ENCODE assay signal across 22 cellular contexts in genomic region chr16:57761957-57762356, GRCh38. TPM values are rescaled to one million over a fixed set of nuclear protein-coding genes. Genes with fewer than 3 reads are reported as not detected.
DNase-seq lines count a peak whose midpoint lies in the region; ATAC-seq, FAIRE-seq and TF ChIP-seq lines count a peak whose summit lies in the region.
"Had no signal": no experiment of that assay in that cellular context is flagged by ENCODE, and none has a peak within 500 bp of the region (broad histone marks: within the 10 kb centered on the region; RNA-seq: fewer than 3 reads in every experiment).

No MANE protein-coding gene starts in this region.

- no peak overlapping the region for H3K4me2 ChIP-seq in astrocyte (ENCODE audit: low read length)
- no peak overlapping the region for H3K4me2 ChIP-seq in mesenchymal stem cell (ENCODE audit: low read length, poor library complexity, severe bottlenecking)
- H3K4me2 ChIP-seq in H9 (ENCODE audit: insufficient read depth, insufficient read length, low read length) = no peak overlapping the region
- H3K4me2 ChIP-seq: PC-9 had no signal

- H3K18ac ChIP-seq in mesenchymal stem cell (ENCODE audit: low read depth in 1 of 2, low read length in 2 of 2) = no peak overlapping the region
- H3K18ac ChIP-seq in H9 (ENCODE audit: insufficient read length, low read depth, low read length) = no peak overlapping the region

- no peak overlapping the region for H3T11ph ChIP-seq in H9 (ENCODE audit: low read length)

- peaks cover 5% of the 10 kb centered on the region for H3K4me1 Mint-ChIP-seq in activated CD8-positive, alpha-beta T cell treated with anti-CD3 and anti-CD28 coated beads, Interleukin-2, amount 10 ng/mL, durations not matched to agents 7 days and 5 days (ENCODE audit: low read depth)
- H3K4me1 Mint-ChIP-seq in activated CD8-positive, alpha-beta T cell treated with anti-CD3 and anti-CD28 coated beads for 36 hours (ENCODE audit: low read depth) = peaks cover 4% of the 10 kb centered on the region
- H3K4me1 Mint-ChIP-seq in astrocyte (ENCODE audit: low read depth, unreplicated experiment) (peaks cover 25% of the 10 kb centered on the region), H9 (peaks cover 6 to 30% of the 10 kb centered on the region in 2 experiments), CD14-positive monocyte (peaks cover 3% of the 10 kb centered on the region)
- peaks cover 6% of the 10 kb centered on the region for H3K4me1 Mint-ChIP-seq in stimulated activated memory B cell treated with anti-CD40 and anti-IgM and Interleukin-4, amounts not matched to agents 10 μg/mL and 1 μg/mL and 100 μg/mL, for 72 hours

- H3K9me3 ChIP-seq in astrocyte (ENCODE audit: insufficient read depth, low read depth, low read length) (no peaks in the 10 kb centered on the region), mesenchymal stem cell (ENCODE audit: control insufficient read depth, low read length) (no peaks in the 10 kb centered on the region), H9 (ENCODE audit: control insufficient read depth, low read depth, low read length) (no peaks in the 10 kb centered on the region)
- H3K9me3 ChIP-seq: HAP-1 had no signal

- H2BK120ac ChIP-seq in mesenchymal stem cell (ENCODE audit: low read depth, low read length) (no peak overlapping the region), H9 (ENCODE audit: low read depth, low read length, poor library complexity, severe bottlenecking) (no peak overlapping the region)

- H2AFZ ChIP-seq in astrocyte (ENCODE audit: low read depth, low read length) (no peak overlapping the region), mesenchymal stem cell (ENCODE audit: low read depth, low read length) (no peak overlapping the region), H9 (ENCODE audit: low read length) (no peak overlapping the region)
- H2AFZ ChIP-seq: PC-9 had no signal

- no peak for FAIRE-seq in astrocyte (lab: Jason Lieb, UNC)
- FAIRE-seq: G401.6, GM12892 had no signal

- ATAC-seq in activated CD8-positive, alpha-beta T cell treated with anti-CD3 and anti-CD28 coated beads, Interleukin-2, amount 10 ng/mL, durations not matched to agents 7 days and 5 days = no peak
- no peak for ATAC-seq in activated CD8-positive, alpha-beta T cell treated with anti-CD3 and anti-CD28 coated beads for 36 hours
- no peak for ATAC-seq in stimulated activated memory B cell treated with anti-CD40 and anti-IgM and Interleukin-4, amounts not matched to agents 10 μg/mL and 1 μg/mL and 100 μg/mL, for 72 hours
- ATAC-seq: SK-N-SH treated with all-trans-retinoic acid at 6 μM for 48 hours had no signal

- H3K79me1 ChIP-seq in mesenchymal stem cell (replicated peaks; ENCODE audit: low read length, poor library complexity, severe bottlenecking) (peaks cover 23% of the 10 kb centered on the region), H9 (ENCODE audit: insufficient read depth, low read depth, low read length, poor library complexity, severe bottlenecking) (no peaks in the 10 kb centered on the region)

- POLR2A ChIA-PET in activated CD8-positive, alpha-beta T cell treated with anti-CD3 and anti-CD28 coated beads, Interleukin-2, amount 10 ng/mL, durations not matched to agents 7 days and 5 days (lab: Charles Lee) = interaction anchor here (0.6 kb wide), 1 partner anchor 136 kb away, joined by 3 read pairs; no protein-coding TSS in a partner anchor
- POLR2A ChIA-PET in activated CD8-positive, alpha-beta T cell treated with anti-CD3 and anti-CD28 coated beads for 36 hours (lab: Charles Lee) = no interaction called here

- peaks cover 4% of the 10 kb centered on the region for H3K79me2 ChIP-seq in astrocyte (ENCODE audit: insufficient read depth, low read length)
- no peaks in the 10 kb centered on the region for H3K79me2 ChIP-seq in H9 (ENCODE audit: insufficient read depth, low read length)

- intact Hi-C loops in activated CD8-positive, alpha-beta T cell treated with anti-CD3 and anti-CD28 coated beads for 36 hours (cut with micrococcal nuclease) = no loop called here
- intact Hi-C loops in CD14-positive monocyte (cut with micrococcal nuclease) = no loop called here

- no peak overlapping the region for H3K4ac ChIP-seq in mesenchymal stem cell (ENCODE audit: low read depth in 1 of 2, low read length in 2 of 2)
- no peak overlapping the region for H3K4ac ChIP-seq in H9 (ENCODE audit: low read depth, low read length)

- TF ChIP-seq CTCF in activated CD8-positive, alpha-beta T cell treated with anti-CD3 and anti-CD28 coated beads for 36 hours (IDR thresholded peaks at IDR 0.05) = no peak
- TF ChIP-seq CTCF in astrocyte (IDR thresholded peaks at IDR 0.05; ENCODE audit: insufficient read depth, low read depth, low read length) (no peak), H9 (conservative IDR thresholded peaks at IDR 0.05) (no peak), CD14-positive monocyte (IDR thresholded peaks at IDR 0.05) (no peak)

- H3K9ac ChIP-seq in astrocyte (ENCODE audit: low read length) = no peak overlapping the region
- no peak overlapping the region for H3K9ac ChIP-seq in mesenchymal stem cell (ENCODE audit: low read length)
- H3K9ac ChIP-seq in H9 (ENCODE audit: extremely low read depth, insufficient read length, low read length) = no peak overlapping the region

- H3K23ac ChIP-seq in mesenchymal stem cell (ENCODE audit: low read length in 2 of 2) (no peak overlapping the region), H9 (ENCODE audit: insufficient read length, low read depth, low read length) (no peak overlapping the region)

- no peak overlapping the region for H3K14ac ChIP-seq in mesenchymal stem cell (ENCODE audit: low read length in 2 of 2)
- H3K14ac ChIP-seq in H9 (ENCODE audit: insufficient read depth, low read length) = no peak overlapping the region

- no peaks in the 10 kb centered on the region for H3K9me3 Mint-ChIP-seq in activated CD8-positive, alpha-beta T cell treated with anti-CD3 and anti-CD28 coated beads, Interleukin-2, amount 10 ng/mL, durations not matched to agents 7 days and 5 days (ENCODE audit: insufficient read depth)
- H3K9me3 Mint-ChIP-seq in activated CD8-positive, alpha-beta T cell treated with anti-CD3 and anti-CD28 coated beads for 36 hours = no peaks in the 10 kb centered on the region
- no peaks in the 10 kb centered on the region for H3K9me3 Mint-ChIP-seq in astrocyte (ENCODE audit: unreplicated experiment)
- H3K9me3 Mint-ChIP-seq in stimulated activated memory B cell treated with anti-CD40 and anti-IgM and Interleukin-4, amounts not matched to agents 10 μg/mL and 1 μg/mL and 100 μg/mL, for 72 hours = peaks cover 2% of the 10 kb centered on the region
- H3K9me3 Mint-ChIP-seq in H9 = no peaks in the 10 kb centered on the region
- H3K9me3 Mint-ChIP-seq in CD14-positive monocyte = peaks cover 0 to 6% (median 0%) of the 10 kb centered on the region in 7 donors
- H3K9me3 Mint-ChIP-seq: CD8-positive, alpha-beta memory T cell had no signal

- no peaks in the 10 kb centered on the region for H3K27me3 Mint-ChIP-seq in activated CD8-positive, alpha-beta T cell treated with anti-CD3 and anti-CD28 coated beads, Interleukin-2, amount 10 ng/mL, durations not matched to agents 7 days and 5 days (ENCODE audit: low read depth)
- H3K27me3 Mint-ChIP-seq in activated CD8-positive, alpha-beta T cell treated with anti-CD3 and anti-CD28 coated beads for 36 hours = no peaks in the 10 kb centered on the region
- H3K27me3 Mint-ChIP-seq in astrocyte (ENCODE audit: low read depth, unreplicated experiment) (no peaks in the 10 kb centered on the region), H9 (ENCODE audit: low read depth) (no peaks in the 10 kb centered on the region; the same call in 1 of the 2 replicates), CD14-positive monocyte (ENCODE audit: low read depth in 3 of 3) (peaks cover 0 to 6% (median 2%) of the 10 kb centered on the region in 3 donors)
- H3K27me3 Mint-ChIP-seq in stimulated activated memory B cell treated with anti-CD40 and anti-IgM and Interleukin-4, amounts not matched to agents 10 μg/mL and 1 μg/mL and 100 μg/mL, for 72 hours = peaks cover 22% of the 10 kb centered on the region
- H3K27me3 Mint-ChIP-seq: CD8-positive, alpha-beta memory T cell had no signal

- H3K4me1 ChIP-seq in astrocyte (ENCODE audit: insufficient read depth, low read length) = peaks cover 8% of the 10 kb centered on the region
- peaks cover 80% of the 10 kb centered on the region for H3K4me1 ChIP-seq in mesenchymal stem cell (ENCODE audit: control insufficient read depth, insufficient read depth, low read depth, low read length)
- peaks cover 4% of the 10 kb centered on the region; the same call in 1 of the 2 replicates for H3K4me1 ChIP-seq in H9 (ENCODE audit: insufficient read depth, low read length)
- H3K4me1 ChIP-seq: HAP-1 had no signal

- H2BK12ac ChIP-seq in mesenchymal stem cell (ENCODE audit: low read length in 2 of 2) (no peak overlapping the region), H9 (ENCODE audit: insufficient read length, low read depth, low read length) (no peak overlapping the region)

- H3K27ac ChIP-seq in astrocyte (ENCODE audit: low read depth, low read length) (no peak overlapping the region), mesenchymal stem cell (ENCODE audit: low read length, poor library complexity, severe bottlenecking) (no peak overlapping the region), H9 (ENCODE audit: insufficient read length, low read depth, low read length) (no peak overlapping the region)
- H3K27ac ChIP-seq: PC-9 had no signal

- DNase-seq in activated CD8-positive, alpha-beta T cell treated with anti-CD3 and anti-CD28 coated beads, Interleukin-2, amount 10 ng/mL, durations not matched to agents 7 days and 5 days = no peak
- DNase-seq in activated CD8-positive, alpha-beta T cell treated with anti-CD3 and anti-CD28 coated beads for 36 hours = no peak
- DNase-seq in astrocyte (ENCODE audit: low read depth) (no peak), mesenchymal stem cell (no peak), H9 (no peak), CD14-positive monocyte (ENCODE audit: low spot score) (no peak)
- DNase-seq: 8988T; AML-193; C1 segment of cervical spinal cord; CD8-positive, alpha-beta memory T cell; Karpas-422; NCI-H1694 treated with DMSO at 0.1 percent for 48 hours; NCI-H2081 treated with DMSO at 0.1 percent for 48 hours; NCI-H2171 treated with DMSO at 0.1 percent for 48 hours; NCI-H526; PC-9; RPMI8226 had no signal

- H2BK5ac ChIP-seq in mesenchymal stem cell (ENCODE audit: low read depth, low read length, poor library complexity, severe bottlenecking) (no peak overlapping the region), H9 (ENCODE audit: insufficient read length, low read length) (no peak overlapping the region)

- CTCF ChIA-PET in activated CD8-positive, alpha-beta T cell treated with anti-CD3 and anti-CD28 coated beads, Interleukin-2, amount 10 ng/mL, durations not matched to agents 7 days and 5 days (lab: Charles Lee) = no interaction called here
- CTCF ChIA-PET in activated CD8-positive, alpha-beta T cell treated with anti-CD3 and anti-CD28 coated beads for 36 hours (lab: Charles Lee) = no interaction called here

- no peak overlapping the region for H3K4me3 Mint-ChIP-seq in activated CD8-positive, alpha-beta T cell treated with anti-CD3 and anti-CD28 coated beads, Interleukin-2, amount 10 ng/mL, durations not matched to agents 7 days and 5 days
- H3K4me3 Mint-ChIP-seq in activated CD8-positive, alpha-beta T cell treated with anti-CD3 and anti-CD28 coated beads for 36 hours = no peak overlapping the region
- no peak overlapping the region for H3K4me3 Mint-ChIP-seq in astrocyte (ENCODE audit: unreplicated experiment)
- H3K4me3 Mint-ChIP-seq in stimulated activated memory B cell treated with anti-CD40 and anti-IgM and Interleukin-4, amounts not matched to agents 10 μg/mL and 1 μg/mL and 100 μg/mL, for 72 hours = peak overlapping the region; percentile 29
- no peak overlapping the region for H3K4me3 Mint-ChIP-seq in H9
- H3K4me3 Mint-ChIP-seq in CD14-positive monocyte = no peak overlapping the region
- H3K4me3 Mint-ChIP-seq: CD8-positive, alpha-beta memory T cell had no signal

- peak overlapping the region; percentile 29 for H3K27ac Mint-ChIP-seq in activated CD8-positive, alpha-beta T cell treated with anti-CD3 and anti-CD28 coated beads, Interleukin-2, amount 10 ng/mL, durations not matched to agents 7 days and 5 days
- no peak overlapping the region for H3K27ac Mint-ChIP-seq in activated CD8-positive, alpha-beta T cell treated with anti-CD3 and anti-CD28 coated beads for 36 hours
- peak overlapping the region; percentile 47 for H3K27ac Mint-ChIP-seq in astrocyte (ENCODE audit: unreplicated experiment)
- H3K27ac Mint-ChIP-seq in stimulated activated memory B cell treated with anti-CD40 and anti-IgM and Interleukin-4, amounts not matched to agents 10 μg/mL and 1 μg/mL and 100 μg/mL, for 72 hours = no peak overlapping the region
- H3K27ac Mint-ChIP-seq in H9 = peak overlapping the region in 1 of 3 experiments; percentile 92; a peak in 1 of 7 replicates
- H3K27ac Mint-ChIP-seq in CD14-positive monocyte = no peak overlapping the region
- H3K27ac Mint-ChIP-seq: CD8-positive, alpha-beta memory T cell had no signal

- H2BK15ac ChIP-seq in mesenchymal stem cell (ENCODE audit: low read depth, poor library complexity, severe bottlenecking) = no peak overlapping the region
- H2BK15ac ChIP-seq in H9 (ENCODE audit: low read depth, low read length) = no peak overlapping the region

- H3K56ac ChIP-seq in H9 (ENCODE audit: insufficient read length, low read depth, low read length) = no peak overlapping the region

- no peak overlapping the region for H4K5ac ChIP-seq in H9 (ENCODE audit: insufficient read length, low read depth, low read length)

- H3K4me3 ChIP-seq in astrocyte (ENCODE audit: insufficient read depth, low read depth, low read length) (no peak overlapping the region), mesenchymal stem cell (ENCODE audit: insufficient read depth in 1 of 2, low read depth in 1 of 2, low read length in 2 of 2) (no peak overlapping the region)
- H3K4me3 ChIP-seq: HAP-1, PC-9 had no signal

- no peaks in the 10 kb centered on the region for H3K23me2 ChIP-seq in H9 (ENCODE audit: insufficient read length, low read depth, low read length, poor library complexity, severe bottlenecking)

- H3K27me3 ChIP-seq in astrocyte (ENCODE audit: insufficient read depth, low read length) (no peaks in the 10 kb centered on the region), mesenchymal stem cell (ENCODE audit: control insufficient read depth in 1 of 2, insufficient read depth in 1 of 2, low read length in 2 of 2) (no peaks in the 10 kb centered on the region), H9 (ENCODE audit: insufficient read depth, low read length) (no peaks in the 10 kb centered on the region)

- H4K20me1 ChIP-seq in astrocyte (ENCODE audit: insufficient read depth, low read length) = peaks cover 9% of the 10 kb centered on the region
- H4K20me1 ChIP-seq in H9 (ENCODE audit: control insufficient read depth, insufficient read depth, insufficient read length) = peaks cover 3% of the 10 kb centered on the region

- H2BK20ac ChIP-seq in H9 (ENCODE audit: low read depth, low read length, poor library complexity, severe bottlenecking) = no peak overlapping the region

- H3K36me3 Mint-ChIP-seq in activated CD8-positive, alpha-beta T cell treated with anti-CD3 and anti-CD28 coated beads, Interleukin-2, amount 10 ng/mL, durations not matched to agents 7 days and 5 days (ENCODE audit: low read depth) = no peaks in the 10 kb centered on the region
- no peaks in the 10 kb centered on the region for H3K36me3 Mint-ChIP-seq in activated CD8-positive, alpha-beta T cell treated with anti-CD3 and anti-CD28 coated beads for 36 hours (ENCODE audit: low read depth)
- H3K36me3 Mint-ChIP-seq in astrocyte (ENCODE audit: low read depth, unreplicated experiment) (peaks cover 24% of the 10 kb centered on the region), H9 (ENCODE audit: insufficient read depth in 1 of 3, low read depth in 3 of 3) (peaks cover 4 to 5% (median 5%) of the 10 kb centered on the region in 3 experiments; a peak in 3 of 7 replicates), CD14-positive monocyte (peaks cover 0 to 4% of the 10 kb centered on the region in 2 donors)
- H3K36me3 Mint-ChIP-seq in stimulated activated memory B cell treated with anti-CD40 and anti-IgM and Interleukin-4, amounts not matched to agents 10 μg/mL and 1 μg/mL and 100 μg/mL, for 72 hours = no peaks in the 10 kb centered on the region
- H3K36me3 Mint-ChIP-seq: CD8-positive, alpha-beta memory T cell had no signal

- WGBS in mesenchymal stem cell = 96% methylated on average over 12 of the region's 12 CpGs
- no CpG with 5 or more reads among the region's 12 CpGs for WGBS in H9 (ENCODE audit: extremely low coverage, insufficient read length, low lambda C conversion rate)

- peak overlapping the region; percentile 34 for H2AK5ac ChIP-seq in mesenchymal stem cell (ENCODE audit: low read length, severe bottlenecking)
- H2AK5ac ChIP-seq in H9 (ENCODE audit: insufficient read length, low read length) = no peak overlapping the region

- H4K8ac ChIP-seq in mesenchymal stem cell (ENCODE audit: low read length) (no peak overlapping the region), H9 (replicated peaks; ENCODE audit: insufficient read length, low read depth, low read length) (no peak overlapping the region)

- H4K91ac ChIP-seq in mesenchymal stem cell (ENCODE audit: low read length) (no peak overlapping the region), H9 (ENCODE audit: insufficient read length, low read depth, low read length) (no peak overlapping the region)

- H3K36me3 ChIP-seq in astrocyte (ENCODE audit: insufficient read depth, low read length) (peaks cover 8% of the 10 kb centered on the region), mesenchymal stem cell (ENCODE audit: control insufficient read depth in 1 of 2, insufficient read depth in 2 of 2, low read depth in 1 of 2, low read length in 2 of 2) (peaks cover 39 to 96% of the 10 kb centered on the region in 2 experiments)

RNA-seq across cellular contexts. Expression of gene KATNB1, which starts 26.4 kb away (rescaled TPM):
- 10 to 100 TPM; 36.3 to 36.7 TPM for total RNA-seq in activated CD8-positive, alpha-beta T cell treated with anti-CD3 and anti-CD28 coated beads, Interleukin-2, amount 10 ng/mL, durations not matched to agents 7 days and 5 days
- total RNA-seq in activated CD8-positive, alpha-beta T cell treated with anti-CD3 and anti-CD28 coated beads for 36 hours = 10 to 100 TPM; 35.1 to 39.6 TPM
- total RNA-seq in astrocyte = 21.1 and 28.6 TPM in 2 replicates
- 9.7 TPM for polyA plus RNA-seq in mesenchymal stem cell (2013, experiment 1 of 2)
- polyA plus RNA-seq in mesenchymal stem cell (2013, experiment 2 of 2) = 9.8 TPM
- 25.7 and 29.9 TPM in 2 replicates for total RNA-seq in H9 (2021)
- polyA plus RNA-seq in CD14-positive monocyte = 10 to 100 TPM; 16.9 to 17.7 TPM

RNA-seq across cellular contexts. Expression of gene KIFC3, which starts 40.3 kb away (rescaled TPM):
- under 1 TPM in 1 of 2 experiments, not detected in 1; 0.53 TPM for total RNA-seq in activated CD8-positive, alpha-beta T cell treated with anti-CD3 and anti-CD28 coated beads, Interleukin-2, amount 10 ng/mL, durations not matched to agents 7 days and 5 days
- under 1 TPM; 0.54 to 0.89 TPM for total RNA-seq in activated CD8-positive, alpha-beta T cell treated with anti-CD3 and anti-CD28 coated beads for 36 hours
- total RNA-seq in astrocyte (80.4 and 96.9 TPM in 2 replicates), H9 (2021) (3.5 and 5.0 TPM in 2 replicates)
- polyA plus RNA-seq in mesenchymal stem cell (2013, experiment 1 of 2) = 28.1 TPM
- 25.8 TPM for polyA plus RNA-seq in mesenchymal stem cell (2013, experiment 2 of 2)
- polyA plus RNA-seq in CD14-positive monocyte = under 1 TPM in 1 of 2 donors, not detected in 1; 0.24 TPM

Comparison
In these comparisons a context has a peak if more than half of its experiments do, and no peak if none do; other contexts are left out.
1. H3K27ac Mint-ChIP-seq: peak in activated CD8-positive, alpha-beta T cell treated with anti-CD3 and anti-CD28 coated beads, Interleukin-2, amount 10 ng/mL, durations not matched to agents 7 days and 5 days (single experiment) and astrocyte (single experiment); none in activated CD8-positive, alpha-beta T cell treated with anti-CD3 and anti-CD28 coated beads for 36 hours (single experiment), stimulated activated memory B cell treated with anti-CD40 and anti-IgM and Interleukin-4, amounts not matched to agents 10 μg/mL and 1 μg/mL and 100 μg/mL, for 72 hours (single experiment) and CD14-positive monocyte (0 of 7).
2. RNA of gene KIFC3, which starts 40.3 kb away (total RNA-seq): 80.4 to 96.9 TPM in astrocyte; 3.5 to 5.0 TPM in H9, 0.54 to 0.89 TPM in activated CD8-positive, alpha-beta T cell treated with anti-CD3 and anti-CD28 coated beads for 36 hours and 0.53 TPM in activated CD8-positive, alpha-beta T cell treated with anti-CD3 and anti-CD28 coated beads, Interleukin-2, amount 10 ng/mL, durations not matched to agents 7 days and 5 days; every median in the first group is over 10 times any median in the second.